Comparison of ENCODE assay signal across 17 cellular contexts in genomic region chr5:61637566-61637965, GRCh38.
A peak's percentile ranks its signal among the peaks of the same experiment; 100 is the strongest.
DNase-seq lines count a peak whose midpoint lies in the region; TF ChIP-seq lines count a peak whose summit lies in the region.
"Had no signal": no experiment of that assay in that cellular context is flagged by ENCODE, and none has a peak within 500 bp of the region (broad histone marks: within the 10 kb centered on the region; RNA-seq: fewer than 3 reads in every experiment).

No MANE protein-coding gene starts in this region.

- TF ChIP-seq CTCF in epithelial cell of esophagus (IDR thresholded peaks at IDR 0.05; ENCODE audit: insufficient read depth, low read depth, low read length, missing control alignments): no peak
- TF ChIP-seq CTCF in endothelial cell (IDR thresholded peaks at IDR 0.05; ENCODE audit: unreplicated experiment): no peak
- TF ChIP-seq CTCF in suprapubic skin (IDR thresholded peaks at IDR 0.05): no peak

- TF ChIP-seq EP300 in suprapubic skin (IDR thresholded peaks at IDR 0.05): no peak

- H3K4me3 Mint-ChIP-seq in endothelial cell (ENCODE audit: unreplicated experiment): no peak overlapping the region
- H3K4me3 Mint-ChIP-seq: activated naive CD8-positive, alpha-beta T cell treated with anti-CD3 and anti-CD28 coated beads for 36 hours; activated T-cell treated with anti-CD3 and anti-CD28 coated beads, Interleukin-2, amount 50 U/mL, for 4 hours; nephron progenitor cell had no signal

- H3K27me3 ChIP-seq in suprapubic skin: no peaks in the 10 kb centered on the region
- H3K27me3 ChIP-seq: gastroesophageal sphincter had no signal

- H3K36me3 Mint-ChIP-seq in endothelial cell (ENCODE audit: low read depth, unreplicated experiment): no peaks in the 10 kb centered on the region
- H3K36me3 Mint-ChIP-seq: activated naive CD8-positive, alpha-beta T cell treated with anti-CD3 and anti-CD28 coated beads for 36 hours had no signal

- H3K27ac Mint-ChIP-seq in endothelial cell (ENCODE audit: unreplicated experiment): no peak overlapping the region
- H3K27ac Mint-ChIP-seq: activated naive CD8-positive, alpha-beta T cell treated with anti-CD3 and anti-CD28 coated beads for 36 hours; nephron progenitor cell had no signal

- DNase-seq in EH (ENCODE audit: low read depth) (peak; percentile 45), RPMI7951 (ENCODE audit: low read depth) (peak; percentile 26), epithelial cell of esophagus (ENCODE audit: low read depth) (peak; percentile 20), occipital lobe (lab: John Stamatoyannopoulos, UW) (peak; percentile 11), DMS79 (lab: John Stamatoyannopoulos, UW) (no peak), erythroblast (lab: John Stamatoyannopoulos, UW) (no peak), endothelial cell (ENCODE audit: low spot score) (no peak), suprapubic skin (ENCODE audit: low spot score in 2 of 2) (no peak)
- DNase-seq: activated CD4-positive, alpha-beta T cell treated with anti-CD3 and anti-CD28 coated beads, Interleukin-2, amount 50 U/mL, for 48 hours; activated naive CD8-positive, alpha-beta T cell treated with anti-CD3 and anti-CD28 coated beads for 36 hours; activated T-cell treated with anti-CD3 and anti-CD28 coated beads, Interleukin-2, amount 50 U/mL, for 4 hours; central memory CD4-positive, alpha-beta T cell; KBM-7; NCI-H1105 treated with DMSO at 0.1 percent for 48 hours; nephron progenitor cell; right cardiac atrium had no signal

- no peaks in the 10 kb centered on the region for H3K36me3 ChIP-seq in suprapubic skin
- H3K36me3 ChIP-seq: gastroesophageal sphincter had no signal

- no peak overlapping the region for H3K27ac ChIP-seq in suprapubic skin

- H3K4me3 ChIP-seq in epithelial cell of esophagus (ENCODE audit: low read length): no peak overlapping the region
- no peak overlapping the region for H3K4me3 ChIP-seq in suprapubic skin
- H3K4me3 ChIP-seq: gastroesophageal sphincter had no signal

- no peaks in the 10 kb centered on the region for H3K9me3 ChIP-seq in suprapubic skin
- H3K9me3 ChIP-seq: gastroesophageal sphincter had no signal

- TF ChIP-seq POLR2A in erythroblast (IDR thresholded peaks at IDR 0.05; ENCODE audit: low read length) (no peak), suprapubic skin (IDR thresholded peaks at IDR 0.05) (no peak)

- peaks cover 6% of the 10 kb centered on the region for H3K27me3 Mint-ChIP-seq in endothelial cell (ENCODE audit: unreplicated experiment)

- H3K4me1 Mint-ChIP-seq in endothelial cell (ENCODE audit: unreplicated experiment): peaks cover 12% of the 10 kb centered on the region
- H3K4me1 Mint-ChIP-seq: activated naive CD8-positive, alpha-beta T cell treated with anti-CD3 and anti-CD28 coated beads for 36 hours had no signal

- no peaks in the 10 kb centered on the region for H3K4me1 ChIP-seq in suprapubic skin

- no peaks in the 10 kb centered on the region for H3K9me3 Mint-ChIP-seq in endothelial cell (ENCODE audit: unreplicated experiment)
- H3K9me3 Mint-ChIP-seq: activated naive CD8-positive, alpha-beta T cell treated with anti-CD3 and anti-CD28 coated beads for 36 hours; activated T-cell treated with anti-CD3 and anti-CD28 coated beads, Interleukin-2, amount 50 U/mL, for 4 hours; nephron progenitor cell had no signal

Comparison
In these comparisons a context has a peak if more than half of its experiments do, and no peak if none do; other contexts are left out.
1. DNase-seq: peak in EH (single experiment), RPMI7951 (single experiment), epithelial cell of esophagus (single experiment) and occipital lobe (single experiment); none in DMS79 (single experiment), erythroblast (0 of 2), endothelial cell (single experiment) and suprapubic skin (0 of 2).